ENCODE assay signal across 24 cellular contexts in the genomic region with DNA sequence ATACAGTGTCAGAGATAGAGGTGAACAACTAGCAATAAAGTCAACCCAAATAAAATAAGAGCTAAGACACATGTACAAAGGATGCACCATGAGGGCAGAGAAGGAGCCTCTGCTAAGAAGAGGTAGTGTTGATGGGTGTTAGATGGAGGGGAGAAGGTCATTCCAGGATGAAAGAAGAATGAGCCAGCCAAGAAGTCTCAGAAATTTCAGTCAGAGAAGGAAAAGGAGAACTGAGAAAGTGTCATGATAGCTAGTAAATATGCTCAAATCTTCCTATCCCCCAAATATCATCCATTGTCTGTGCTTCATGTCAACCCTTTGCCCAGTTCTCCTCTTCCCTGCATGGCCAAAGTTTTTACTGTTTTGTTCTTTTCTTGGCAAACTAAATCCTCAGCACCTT.
DNase-seq lines count a peak whose midpoint lies in the region; ATAC-seq lines count a peak whose summit lies in the region.
"Had no signal": no experiment of that assay in that cellular context is flagged by ENCODE, and none has a peak within 500 bp of the region (broad histone marks: within the 10 kb centered on the region; RNA-seq: fewer than 3 reads in every experiment).

No MANE protein-coding gene starts in this region.

- H3K27me3 Mint-ChIP-seq in stimulated activated memory B cell treated with anti-CD40 and anti-IgM and Interleukin-4, amounts not matched to agents 10 μg/mL and 1 μg/mL and 100 μg/mL, for 72 hours = no peaks in the 10 kb centered on the region
- no peaks in the 10 kb centered on the region for H3K27me3 Mint-ChIP-seq in activated naive CD4-positive, alpha-beta T cell treated with anti-CD3 and anti-CD28 coated beads, Interleukin-2, amount 10 ng/mL, durations not matched to agents 7 days and 5 days
- H3K27me3 Mint-ChIP-seq: activated naive CD8-positive, alpha-beta T cell treated with anti-CD3 and anti-CD28 coated beads for 36 hours; CD8-positive, alpha-beta memory T cell; central memory CD8-positive, alpha-beta T cell; naive thymus-derived CD8-positive, alpha-beta T cell; stimulated activated naive CD8-positive, alpha-beta T cell treated with anti-CD3 and anti-CD28 coated beads, Interleukin-15, amount 100 ng/mL, for 72 hours had no signal

- H3K9me3 Mint-ChIP-seq in stimulated activated memory B cell treated with anti-CD40 and anti-IgM and Interleukin-4, amounts not matched to agents 10 μg/mL and 1 μg/mL and 100 μg/mL, for 72 hours = peaks cover 3% of the 10 kb centered on the region
- H3K9me3 Mint-ChIP-seq in activated naive CD4-positive, alpha-beta T cell treated with anti-CD3 and anti-CD28 coated beads, Interleukin-2, amount 10 ng/mL, durations not matched to agents 7 days and 5 days = peaks cover 15% of the 10 kb centered on the region
- H3K9me3 Mint-ChIP-seq: CD8-positive, alpha-beta memory T cell; central memory CD8-positive, alpha-beta T cell; H9; naive thymus-derived CD8-positive, alpha-beta T cell had no signal

- H3K27me3 ChIP-seq in effector memory CD4-positive, alpha-beta T cell (replicated peaks; ENCODE audit: control insufficient read depth, insufficient read depth, low read length, poor library complexity, severe bottlenecking) = no peaks in the 10 kb centered on the region
- H3K27me3 ChIP-seq: heart left ventricle, tibial nerve had no signal

- H3K27ac Mint-ChIP-seq in stimulated activated memory B cell treated with anti-CD40 and anti-IgM and Interleukin-4, amounts not matched to agents 10 μg/mL and 1 μg/mL and 100 μg/mL, for 72 hours = peak overlapping the region; percentile 53
- no peak overlapping the region for H3K27ac Mint-ChIP-seq in activated naive CD4-positive, alpha-beta T cell treated with anti-CD3 and anti-CD28 coated beads, Interleukin-2, amount 10 ng/mL, durations not matched to agents 7 days and 5 days
- H3K27ac Mint-ChIP-seq: activated naive CD8-positive, alpha-beta T cell treated with anti-CD3 and anti-CD28 coated beads for 36 hours; CD8-positive, alpha-beta memory T cell; H9; stimulated activated naive CD8-positive, alpha-beta T cell treated with anti-CD3 and anti-CD28 coated beads, Interleukin-15, amount 100 ng/mL, for 72 hours had no signal

- H3K4me1 ChIP-seq in effector memory CD4-positive, alpha-beta T cell (ENCODE audit: control insufficient read depth, insufficient read depth, low read length, poor library complexity, severe bottlenecking) = no peaks in the 10 kb centered on the region
- H3K4me1 ChIP-seq: heart left ventricle had no signal

- no peak overlapping the region for H3K27ac ChIP-seq in effector memory CD4-positive, alpha-beta T cell (ENCODE audit: insufficient read depth, low read length, poor library complexity, severe bottlenecking)
- H3K27ac ChIP-seq: heart left ventricle, tibial nerve had no signal

- H3K36me3 Mint-ChIP-seq in stimulated activated memory B cell treated with anti-CD40 and anti-IgM and Interleukin-4, amounts not matched to agents 10 μg/mL and 1 μg/mL and 100 μg/mL, for 72 hours = no peaks in the 10 kb centered on the region
- H3K36me3 Mint-ChIP-seq in activated naive CD4-positive, alpha-beta T cell treated with anti-CD3 and anti-CD28 coated beads, Interleukin-2, amount 10 ng/mL, durations not matched to agents 7 days and 5 days = peaks cover 12% of the 10 kb centered on the region

- ATAC-seq in GM18511 (IDR thresholded peaks at IDR 0.05; ENCODE audit: unreplicated experiment) (peak; percentile 56), GM21360 (IDR thresholded peaks at IDR 0.05; ENCODE audit: unreplicated experiment) (peak; percentile 68), HG03378 (IDR thresholded peaks at IDR 0.05; ENCODE audit: unreplicated experiment) (peak; percentile 51)
- peak; percentile 63 for ATAC-seq in stimulated activated memory B cell treated with anti-CD40 and anti-IgM and Interleukin-4, amounts not matched to agents 10 μg/mL and 1 μg/mL and 100 μg/mL, for 72 hours
- ATAC-seq: heart left ventricle; left colon; naive thymus-derived CD8-positive, alpha-beta T cell; stimulated activated naive CD8-positive, alpha-beta T cell treated with anti-CD3 and anti-CD28 coated beads, Interleukin-15, amount 100 ng/mL, for 72 hours had no signal

- no peak overlapping the region for H3K4me3 Mint-ChIP-seq in stimulated activated memory B cell treated with anti-CD40 and anti-IgM and Interleukin-4, amounts not matched to agents 10 μg/mL and 1 μg/mL and 100 μg/mL, for 72 hours
- no peak overlapping the region for H3K4me3 Mint-ChIP-seq in activated naive CD4-positive, alpha-beta T cell treated with anti-CD3 and anti-CD28 coated beads, Interleukin-2, amount 10 ng/mL, durations not matched to agents 7 days and 5 days
- H3K4me3 Mint-ChIP-seq: activated naive CD8-positive, alpha-beta T cell treated with anti-CD3 and anti-CD28 coated beads for 36 hours; CD8-positive, alpha-beta memory T cell; central memory CD8-positive, alpha-beta T cell; H9; naive thymus-derived CD8-positive, alpha-beta T cell; stimulated activated naive CD8-positive, alpha-beta T cell treated with anti-CD3 and anti-CD28 coated beads, Interleukin-15, amount 100 ng/mL, for 72 hours had no signal

- H3K4me1 Mint-ChIP-seq in stimulated activated memory B cell treated with anti-CD40 and anti-IgM and Interleukin-4, amounts not matched to agents 10 μg/mL and 1 μg/mL and 100 μg/mL, for 72 hours = peaks cover 31% of the 10 kb centered on the region
- peaks cover 17% of the 10 kb centered on the region for H3K4me1 Mint-ChIP-seq in activated naive CD4-positive, alpha-beta T cell treated with anti-CD3 and anti-CD28 coated beads, Interleukin-2, amount 10 ng/mL, durations not matched to agents 7 days and 5 days
- H3K4me1 Mint-ChIP-seq: central memory CD8-positive, alpha-beta T cell; H9 had no signal

- DNase-seq in effector memory CD4-positive, alpha-beta T cell = no peak
- no peak for DNase-seq in activated CD8-positive, alpha-beta memory T cell treated with anti-CD3 and anti-CD28 coated beads, Interleukin-2, amount 50 U/mL, for 4 hours
- DNase-seq in activated naive CD4-positive, alpha-beta T cell treated with anti-CD3 and anti-CD28 coated beads, Interleukin-2, amount 10 ng/mL, durations not matched to agents 7 days and 5 days = no peak
- DNase-seq: activated CD4-positive, alpha-beta T cell treated with anti-CD3 and anti-CD28 coated beads, Interleukin-2, amount 50 U/mL, for 1 hour; activated naive CD8-positive, alpha-beta T cell treated with anti-CD3 and anti-CD28 coated beads for 36 hours; CD8-positive, alpha-beta memory T cell; H9; heart left ventricle; Karpas-422; left colon; mesendoderm; naive thymus-derived CD8-positive, alpha-beta T cell; NCI-H1930; NCI-H2227 treated with DMSO at 0.1 percent for 48 hours; NCI-H774; retina; stimulated activated naive CD8-positive, alpha-beta T cell treated with anti-CD3 and anti-CD28 coated beads, Interleukin-15, amount 100 ng/mL, for 72 hours had no signal

- no peaks in the 10 kb centered on the region for H3K36me3 ChIP-seq in effector memory CD4-positive, alpha-beta T cell (ENCODE audit: control insufficient read depth, insufficient read depth, low read length)
- H3K36me3 ChIP-seq: heart left ventricle, tibial nerve had no signal

- H3K4me3 ChIP-seq in effector memory CD4-positive, alpha-beta T cell (ENCODE audit: insufficient read depth, low read depth, low read length, poor library complexity, severe bottlenecking) = no peak overlapping the region
- H3K4me3 ChIP-seq: heart left ventricle, smooth muscle cell, tibial nerve had no signal

- CTCF ChIA-PET in activated naive CD4-positive, alpha-beta T cell treated with anti-CD3 and anti-CD28 coated beads, Interleukin-2, amount 10 ng/mL, durations not matched to agents 7 days and 5 days (lab: Charles Lee) = interaction anchor here (0.6 kb wide), 1 partner anchor 149 kb away, joined by 3 read pairs; no protein-coding TSS in a partner anchor

- no peaks in the 10 kb centered on the region for H3K9me3 ChIP-seq in effector memory CD4-positive, alpha-beta T cell (ENCODE audit: control insufficient read depth, low read length)
- H3K9me3 ChIP-seq: heart left ventricle, tibial nerve had no signal
